In genomic region chr10:35335133-35335532, GRCh38 we compare ENCODE assay signal across 8 cellular contexts. TPM values are rescaled to one million over a fixed set of nuclear protein-coding genes. Genes with fewer than 3 reads are reported as not detected.
DNase-seq lines count a peak whose midpoint lies in the region; ATAC-seq and TF ChIP-seq lines count a peak whose summit lies in the region.

No MANE protein-coding gene starts in this region.

- intact Hi-C loops in Caco-2 (cut with micrococcal nuclease; ENCODE audit: unreplicated experiment): loop anchor here (2.0 to 5.0 kb wide), 3 partner anchors 94 to 167 kb away; no protein-coding TSS in a partner anchor

- no peaks in the 10 kb centered on the region for H3K9me3 ChIP-seq in Caco-2
- H3K9me3 ChIP-seq in OCI-LY3 (ENCODE audit: insufficient read depth, low read length): no peaks in the 10 kb centered on the region
- H3K9me3 ChIP-seq in endocrine pancreas (ENCODE audit: control insufficient read depth, low read length): no peaks in the 10 kb centered on the region
- no peaks in the 10 kb centered on the region for H3K9me3 ChIP-seq in osteoblast (ENCODE audit: low read depth, low read length)

- peak overlapping the region; percentile 99 for H3K4me3 ChIP-seq in Caco-2 (ENCODE audit: low read depth, low read length)
- H3K4me3 ChIP-seq in OCI-LY3 (ENCODE audit: low read length): peak overlapping the region; percentile 97
- H3K4me3 ChIP-seq in endocrine pancreas (ENCODE audit: control insufficient read depth, insufficient read depth, low read length): peak overlapping the region; percentile 57
- peak overlapping the region; percentile 84 for H3K4me3 ChIP-seq in osteoblast (ENCODE audit: insufficient read depth, low read length)

- H3K27me3 ChIP-seq in Caco-2 (replicated peaks; ENCODE audit: control insufficient read depth, insufficient read depth, low read length) (no peaks in the 10 kb centered on the region), OCI-LY3 (ENCODE audit: low read depth, low read length) (peaks cover 9% of the 10 kb centered on the region), endocrine pancreas (ENCODE audit: control insufficient read depth, insufficient read depth, low read length) (no peaks in the 10 kb centered on the region), osteoblast (ENCODE audit: insufficient read depth, low read length) (no peaks in the 10 kb centered on the region)

- H3K36me3 ChIP-seq in Caco-2 (ENCODE audit: control insufficient read depth, insufficient read depth, low read length) (peaks cover 1% of the 10 kb centered on the region; the same call in 1 of the 2 replicates), OCI-LY3 (replicated peaks; ENCODE audit: low read depth, low read length) (no peaks in the 10 kb centered on the region), endocrine pancreas (ENCODE audit: control insufficient read depth, insufficient read depth, low read length) (no peaks in the 10 kb centered on the region), osteoblast (ENCODE audit: insufficient read depth, low read length) (no peaks in the 10 kb centered on the region)

- H3K27ac ChIP-seq in OCI-LY3 (ENCODE audit: low read length): no peak overlapping the region
- H3K27ac ChIP-seq in osteoblast (ENCODE audit: low read depth, low read length): peak overlapping the region; percentile 63

- CTCF ChIA-PET in Caco-2 (lab: Charles Lee): no interaction called here

- H3K4me3 Mint-ChIP-seq in Caco-2 (ENCODE audit: unreplicated experiment): peak overlapping the region; percentile 97

- peaks cover 41% of the 10 kb centered on the region for H3K79me2 ChIP-seq in OCI-LY3 (ENCODE audit: low read length)
- H3K79me2 ChIP-seq in osteoblast (ENCODE audit: insufficient read depth, low read length): peaks cover 86% of the 10 kb centered on the region

- peaks cover 47% of the 10 kb centered on the region for H3K4me1 ChIP-seq in Caco-2
- H3K4me1 ChIP-seq in OCI-LY3 (ENCODE audit: low read length): peaks cover 31% of the 10 kb centered on the region
- peaks cover 10% of the 10 kb centered on the region for H3K4me1 ChIP-seq in endocrine pancreas (ENCODE audit: control insufficient read depth, insufficient read depth, low read length)
- H3K4me1 ChIP-seq in osteoblast (ENCODE audit: insufficient read depth, low read length): peaks cover 25% of the 10 kb centered on the region

- H3K4me2 ChIP-seq in OCI-LY3 (ENCODE audit: low read length) (peak overlapping the region; percentile 96), osteoblast (ENCODE audit: insufficient read depth, low read length) (peak overlapping the region; percentile 84)

- BruUV-seq in Caco-2 (replicated peaks; lab: Mats Ljungman, UMichigan): TSS peak; percentile 48

- H4K20me1 ChIP-seq in OCI-LY3 (ENCODE audit: insufficient read depth, low read length) (peaks cover 33% of the 10 kb centered on the region), osteoblast (ENCODE audit: insufficient read depth, low read length) (peaks cover 26% of the 10 kb centered on the region)

- H3K9me3 Mint-ChIP-seq in Caco-2 (ENCODE audit: unreplicated experiment): peaks cover 11% of the 10 kb centered on the region

- DNase-seq in Caco-2 (no peak), osteoblast (ENCODE audit: insufficient read length, low spot score, missing footprints) (peak; percentile 70), iPS-NIHi11 (ENCODE audit: low spot score) (no peak), SKM-1 treated with dmso at 0.1 percent for 144 hours (lab: John Stamatoyannopoulos, UW; ENCODE audit: unreplicated experiment) (no peak)
- no peak for DNase-seq in central memory CD4-positive, alpha-beta T cell

- H3K27ac Mint-ChIP-seq in Caco-2 (ENCODE audit: unreplicated experiment): peak overlapping the region; percentile 98

- peaks cover 56% of the 10 kb centered on the region for H3K4me1 Mint-ChIP-seq in Caco-2 (ENCODE audit: low read depth, unreplicated experiment)

- TF ChIP-seq CTCF in Caco-2 (IDR thresholded peaks at IDR 0.05; ENCODE audit: insufficient read depth in 1 of 2, low read depth in 1 of 2, low read length in 1 of 2, severe bottlenecking in 1 of 2, unreplicated experiment in 1 of 2) (no peak), OCI-LY3 (IDR thresholded peaks at IDR 0.05; ENCODE audit: low read depth, low read length) (no peak), osteoblast (IDR thresholded peaks at IDR 0.05; ENCODE audit: extremely low read depth, low read depth, low read length) (no peak)

- no peak for ATAC-seq in HG02588 (IDR thresholded peaks at IDR 0.05; ENCODE audit: unreplicated experiment)

- H2AFZ ChIP-seq in OCI-LY3 (ENCODE audit: low read depth, low read length) (no peak overlapping the region), osteoblast (ENCODE audit: low read length) (no peak overlapping the region)

- H3K9ac ChIP-seq in OCI-LY3 (ENCODE audit: low read length): peak overlapping the region; percentile 76
- H3K9ac ChIP-seq in endocrine pancreas (ENCODE audit: control insufficient read depth, insufficient read depth, low read length): peak overlapping the region; percentile 58

- H3K36me3 Mint-ChIP-seq in Caco-2 (ENCODE audit: insufficient read depth, unreplicated experiment): peaks cover 30% of the 10 kb centered on the region

- POLR2A ChIA-PET in Caco-2 (lab: Charles Lee): no interaction called here

- H3K27me3 Mint-ChIP-seq in Caco-2 (ENCODE audit: insufficient read depth, unreplicated experiment): no peaks in the 10 kb centered on the region

RNA-seq across cellular contexts. Expression of gene CCNY, which starts 1.2 kb away (rescaled TPM):
- 111 and 122 TPM in 2 replicates for total RNA-seq in Caco-2 (2022)
- 53.2 and 63.9 TPM in 2 replicates for total RNA-seq in osteoblast
